In genomic region chrX:53047228-53047627, GRCh38 we compare ENCODE assay signal across 1 cellular context.
TF ChIP-seq lines count a peak whose summit lies in the region.

No MANE protein-coding gene starts in this region.

TF ChIP-seq in endothelial cell of umbilical vein, 7 proteins besides CTCF, POLR2A, EP300 and RAD21 (continued from another document):
- TF ChIP-seq MAX (IDR thresholded peaks at IDR 0.05; ENCODE audit: insufficient read depth, insufficient read length) (no peak), GATA2 (IDR thresholded peaks at IDR 0.05; ENCODE audit: insufficient read depth, insufficient read length, low read depth, low read length) (no peak), EZH2 (IDR thresholded peaks at IDR 0.05; ENCODE audit: borderline replicate concordance, low read depth, low read length, severe bottlenecking) (no peak), JUN (IDR thresholded peaks at IDR 0.05; ENCODE audit: borderline replicate concordance, insufficient read depth, insufficient read length, low read depth) (no peak), MYC (IDR thresholded peaks at IDR 0.05; ENCODE audit: low read depth, low read length) (no peak), POLR2AphosphoS5 (IDR thresholded peaks at IDR 0.05; ENCODE audit: insufficient read depth, low read depth, low read length) (no peak)
